ENCODE assay signal across 36 cellular contexts in genomic region chr13:113283904-113284303, GRCh38.
"Had no signal": no experiment of that assay in that cellular context is flagged by ENCODE, and none has a peak within 500 bp of the region (broad histone marks: within the 10 kb centered on the region; RNA-seq: fewer than 3 reads in every experiment).

No MANE protein-coding gene starts in this region.

- H3K4me3 ChIP-seq: cardiac muscle cell, PC-9 had no signal

- H3K27me3 ChIP-seq: brain microvascular endothelial cell, cardiac muscle cell had no signal

- H3K27ac ChIP-seq: brain microvascular endothelial cell, cardiac muscle cell, PC-9, RWPE1, WERI-Rb-1 had no signal

- H3K4me1 Mint-ChIP-seq: activated CD4-positive, alpha-beta memory T cell treated with anti-CD3 and anti-CD28 coated beads, Interleukin-2, amount 10 ng/mL, durations not matched to agents 7 days and 5 days; activated CD8-positive, alpha-beta memory T cell treated with anti-CD3 and anti-CD28 coated beads, Interleukin-2, amount 10 ng/mL, durations not matched to agents 7 days and 5 days; activated naive CD8-positive, alpha-beta T cell treated with anti-CD3 and anti-CD28 coated beads for 36 hours; central memory CD8-positive, alpha-beta T cell had no signal

- H3K4me2 ChIP-seq: PC-9 had no signal

- H3K36me3 Mint-ChIP-seq: activated CD8-positive, alpha-beta memory T cell treated with anti-CD3 and anti-CD28 coated beads, Interleukin-2, amount 10 ng/mL, durations not matched to agents 7 days and 5 days; activated naive CD8-positive, alpha-beta T cell treated with anti-CD3 and anti-CD28 coated beads for 36 hours had no signal

- H3K36me3 ChIP-seq: brain microvascular endothelial cell, cardiac muscle cell, WERI-Rb-1 had no signal

- H3K27ac Mint-ChIP-seq: activated CD4-positive, alpha-beta memory T cell treated with anti-CD3 and anti-CD28 coated beads, Interleukin-2, amount 10 ng/mL, durations not matched to agents 7 days and 5 days; activated CD8-positive, alpha-beta memory T cell treated with anti-CD3 and anti-CD28 coated beads, Interleukin-2, amount 10 ng/mL, durations not matched to agents 7 days and 5 days; activated naive CD8-positive, alpha-beta T cell treated with anti-CD3 and anti-CD28 coated beads for 36 hours had no signal

- DNase-seq: activated CD4-positive, alpha-beta memory T cell treated with anti-CD3 and anti-CD28 coated beads, Interleukin-2, amount 10 ng/mL, durations not matched to agents 7 days and 5 days; activated CD4-positive, alpha-beta T cell treated with anti-CD3 and anti-CD28 coated beads for 1 hour; activated CD4-positive, alpha-beta T cell treated with anti-CD3 and anti-CD28 coated beads for 48 hours; activated CD4-positive, CD25-positive, alpha-beta regulatory T cell; activated CD8-positive, alpha-beta memory T cell treated with anti-CD3 and anti-CD28 coated beads for 24 hours; activated CD8-positive, alpha-beta memory T cell treated with anti-CD3 and anti-CD28 coated beads, Interleukin-2, amount 10 ng/mL, durations not matched to agents 7 days and 5 days; activated CD8-positive, alpha-beta memory T cell treated with anti-CD3 and anti-CD28 coated beads, Interleukin-2, amount 50 U/mL, for 48 hours; activated effector memory CD4-positive, alpha-beta T cell treated with Interleukin-2 at 50 U/mL for 16 hours; activated naive CD4-positive, alpha-beta T cell; activated naive CD4-positive, alpha-beta T cell treated with anti-CD3 and anti-CD28 coated beads, Interleukin-2, amount 50 U/mL, for 16 hours; activated naive CD8-positive, alpha-beta T cell treated with anti-CD3 and anti-CD28 coated beads for 36 hours; activated T-cell treated with anti-CD3 and anti-CD28 coated beads, Interleukin-2, amount 50 U/mL, for 48 hours; amniotic stem cell; aorta; brain microvascular endothelial cell; Karpas-422; NCI-H1105; NCI-H1436; NCI-H1694; NCI-H1930; NCI-H2081 treated with DMSO at 0.1 percent for 48 hours; NCI-H345; NCI-H526; NCI-H748 treated with DMSO at 0.1 percent for 48 hours; NK-92 treated with Interleukin-12 subunit alpha and Interleukin-12 subunit beta, amount 100 ng/mL, for 24 hours; PC-9; Right ventricle myocardium superior; SW 1271; T-helper 1 cell; T-helper 2 cell; T-helper 9 cell; WERI-Rb-1 had no signal

- H3K9me3 Mint-ChIP-seq: activated CD4-positive, alpha-beta memory T cell treated with anti-CD3 and anti-CD28 coated beads, Interleukin-2, amount 10 ng/mL, durations not matched to agents 7 days and 5 days; activated naive CD8-positive, alpha-beta T cell treated with anti-CD3 and anti-CD28 coated beads for 36 hours; central memory CD8-positive, alpha-beta T cell had no signal

- ATAC-seq: activated CD8-positive, alpha-beta memory T cell treated with anti-CD3 and anti-CD28 coated beads, Interleukin-2, amount 10 ng/mL, durations not matched to agents 7 days and 5 days had no signal

- FAIRE-seq: RCC 7860 had no signal

- H2AFZ ChIP-seq: PC-9 had no signal

- H3K4me3 Mint-ChIP-seq: activated CD4-positive, alpha-beta memory T cell treated with anti-CD3 and anti-CD28 coated beads, Interleukin-2, amount 10 ng/mL, durations not matched to agents 7 days and 5 days; activated CD8-positive, alpha-beta memory T cell treated with anti-CD3 and anti-CD28 coated beads, Interleukin-2, amount 10 ng/mL, durations not matched to agents 7 days and 5 days; activated naive CD8-positive, alpha-beta T cell treated with anti-CD3 and anti-CD28 coated beads for 36 hours; central memory CD8-positive, alpha-beta T cell had no signal
